In genomic region chr2:219803294-219803693, GRCh38 we compare ENCODE assay signal across 18 cellular contexts.
DNase-seq lines count a peak whose midpoint lies in the region; ATAC-seq, FAIRE-seq and TF ChIP-seq lines count a peak whose summit lies in the region.
"Had no signal": no experiment of that assay in that cellular context is flagged by ENCODE, and none has a peak within 500 bp of the region (broad histone marks: within the 10 kb centered on the region; RNA-seq: fewer than 3 reads in every experiment).

No MANE protein-coding gene starts in this region.

- H3K4me1 ChIP-seq in gastroesophageal sphincter: no peaks in the 10 kb centered on the region
- H3K4me1 ChIP-seq in psoas muscle: no peaks in the 10 kb centered on the region
- H3K4me1 ChIP-seq: ascending aorta, stomach had no signal

- ATAC-seq in gastroesophageal sphincter (no peak), HG02759 (IDR thresholded peaks at IDR 0.05; ENCODE audit: unreplicated experiment) (no peak), psoas muscle (no peak), GM18517 (IDR thresholded peaks at IDR 0.05; ENCODE audit: unreplicated experiment) (no peak)
- ATAC-seq: activated CD8-positive, alpha-beta T cell treated with anti-CD3 and anti-CD28 coated beads, Interleukin-2, amount 10 ng/mL, durations not matched to agents 7 days and 5 days had no signal

- H3K9me3 Mint-ChIP-seq in HFFc6: no peaks in the 10 kb centered on the region
- H3K9me3 Mint-ChIP-seq: activated T-helper 2 cell treated with anti-CD3 and anti-CD28 coated beads, Interferon-gamma antibody, Interleukin-2, Interleukin-4, amounts not matched to agents 10 μg/mL and 5 μg/mL and 100 μg/mL, durations not matched to agents 14 hours and 24 hours and 36 hours had no signal

- peaks cover 0 to 13% (median 0%) of the 10 kb centered on the region in 3 donors for H3K9me3 ChIP-seq in gastroesophageal sphincter
- H3K9me3 ChIP-seq in psoas muscle: no peaks in the 10 kb centered on the region
- H3K9me3 ChIP-seq: ascending aorta, neutrophil, SJSA1 had no signal

- intact Hi-C loops in psoas muscle (cut with DNase I): no loop called here

- H3K27me3 Mint-ChIP-seq in HFFc6 (ENCODE audit: insufficient read depth): peaks cover 4% of the 10 kb centered on the region; the same call in 1 of the 2 replicates

- H3K36me3 ChIP-seq in gastroesophageal sphincter (no peaks in the 10 kb centered on the region), psoas muscle (ENCODE audit: insufficient read depth in 1 of 2, low read depth in 1 of 2) (no peaks in the 10 kb centered on the region)
- H3K36me3 ChIP-seq: ascending aorta, neutrophil, SJSA1, stomach had no signal

- no peak overlapping the region for H3K4me3 Mint-ChIP-seq in HFFc6
- H3K4me3 Mint-ChIP-seq: activated CD8-positive, alpha-beta T cell treated with anti-CD3 and anti-CD28 coated beads, Interleukin-2, amount 10 ng/mL, durations not matched to agents 7 days and 5 days; H9 had no signal

- H3K27me3 ChIP-seq in gastroesophageal sphincter (no peaks in the 10 kb centered on the region), psoas muscle (ENCODE audit: insufficient read depth in 3 of 3, low read length in 2 of 3) (no peaks in the 10 kb centered on the region)
- H3K27me3 ChIP-seq: ascending aorta, neutrophil, SJSA1, stomach had no signal

- H3K4me3 ChIP-seq in fibroblast of pulmonary artery (replicated peaks; ENCODE audit: low read depth, low read length) (no peak overlapping the region), gastroesophageal sphincter (no peak overlapping the region), psoas muscle (no peak overlapping the region)
- H3K4me3 ChIP-seq: ascending aorta, SJSA1, stomach had no signal

- H3K27ac Mint-ChIP-seq in HFFc6: no peak overlapping the region
- H3K27ac Mint-ChIP-seq: activated CD8-positive, alpha-beta T cell treated with anti-CD3 and anti-CD28 coated beads, Interleukin-2, amount 10 ng/mL, durations not matched to agents 7 days and 5 days; activated T-helper 2 cell treated with anti-CD3 and anti-CD28 coated beads, Interferon-gamma antibody, Interleukin-2, Interleukin-4, amounts not matched to agents 10 μg/mL and 5 μg/mL and 100 μg/mL, durations not matched to agents 14 hours and 24 hours and 36 hours; H9 had no signal

- 71 to 89% methylated on average over 1 to 2 of the region's 2 CpGs for WGBS in gastroesophageal sphincter (ENCODE audit: low coverage in 1 of 2), 2 donors
- WGBS in psoas muscle, 3 donors: 82 to 84% (median 82%) methylated on average over 2 of the region's 2 CpGs

- no peak for TF ChIP-seq EP300 in gastroesophageal sphincter (IDR thresholded peaks at IDR 0.05)

- peaks cover 9% of the 10 kb centered on the region for H3K4me1 Mint-ChIP-seq in HFFc6 (ENCODE audit: low read depth)
- H3K4me1 Mint-ChIP-seq: H9 had no signal

- no peak overlapping the region for H3K27ac ChIP-seq in gastroesophageal sphincter
- no peak overlapping the region for H3K27ac ChIP-seq in psoas muscle
- H3K27ac ChIP-seq: ascending aorta, neutrophil, SJSA1, stomach, VCaP had no signal

- FAIRE-seq in RCC 7860 (lab: Jason Lieb, UNC): peak; percentile 38
- FAIRE-seq: small intestine had no signal

- no peaks in the 10 kb centered on the region for H3K36me3 Mint-ChIP-seq in HFFc6 (ENCODE audit: low read depth)

- DNase-seq in AG08396 (ENCODE audit: low spot score) (peak; percentile 8), HFFc6 (peak; percentile 29), RCC 7860 (ENCODE audit: low spot score) (no peak), fibroblast of pulmonary artery (ENCODE audit: low read depth) (peak; percentile 12), psoas muscle (no peak)
- DNase-seq: activated CD8-positive, alpha-beta T cell treated with anti-CD3 and anti-CD28 coated beads, Interleukin-2, amount 10 ng/mL, durations not matched to agents 7 days and 5 days; H9; NK-92 treated with Interleukin-12 subunit alpha and Interleukin-12 subunit beta, amount 100 ng/mL, for 24 hours; small intestine; stomach had no signal

- TF ChIP-seq POLR2A in gastroesophageal sphincter (IDR thresholded peaks at IDR 0.05): no peak

- TF ChIP-seq CTCF in HFFc6 (IDR thresholded peaks at IDR 0.05) (no peak), fibroblast of pulmonary artery (IDR thresholded peaks at IDR 0.05; ENCODE audit: low read length, missing control alignments) (no peak), gastroesophageal sphincter (IDR thresholded peaks at IDR 0.05) (no peak), psoas muscle (IDR thresholded peaks at IDR 0.05) (no peak)

Comparison
In these comparisons a context has a peak if more than half of its experiments do, and no peak if none do; other contexts are left out.
1. DNase-seq: peak in AG08396 (single experiment), HFFc6 (single experiment) and fibroblast of pulmonary artery (single experiment); none in RCC 7860 (single experiment) and psoas muscle (0 of 2).